13 cellular contexts compared by ENCODE assay signal in the genomic region with DNA sequence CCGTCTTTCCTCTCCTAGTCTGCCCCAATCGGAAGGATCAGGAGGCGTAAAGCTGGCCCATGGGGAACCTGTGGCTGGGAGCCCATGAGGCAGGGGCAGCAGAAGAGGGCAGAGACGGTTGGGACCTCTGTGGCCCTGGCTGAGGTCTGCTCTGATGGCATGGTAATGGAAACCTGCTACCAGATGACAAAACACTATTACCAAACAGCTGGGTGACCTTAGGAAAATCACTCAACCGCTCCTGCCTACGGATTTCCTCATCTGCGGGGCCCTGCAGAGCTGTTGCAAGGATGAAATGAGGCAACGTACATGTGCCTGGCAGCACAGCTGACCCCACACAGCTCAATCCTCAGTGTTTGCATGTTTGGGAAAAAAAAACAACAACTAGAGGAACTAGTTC. TPM values are rescaled to one million over a fixed set of nuclear protein-coding genes. Genes with fewer than 3 reads are reported as not detected.
DNase-seq lines count a peak whose midpoint lies in the region; ATAC-seq lines count a peak whose summit lies in the region.
"Had no signal": no experiment of that assay in that cellular context is flagged by ENCODE, and none has a peak within 500 bp of the region (broad histone marks: within the 10 kb centered on the region; RNA-seq: fewer than 3 reads in every experiment).

No MANE protein-coding gene starts in this region.

- peaks cover 16% of the 10 kb centered on the region for H3K36me3 Mint-ChIP-seq in activated CD8-positive, alpha-beta T cell treated with anti-CD3 and anti-CD28 coated beads, Interleukin-2, amount 10 ng/mL, durations not matched to agents 7 days and 5 days (ENCODE audit: low read depth)
- H3K36me3 Mint-ChIP-seq in stimulated activated naive CD8-positive, alpha-beta T cell treated with anti-CD3 and anti-CD28 coated beads, Interleukin-15, Interleukin-2, amounts not matched to agents 100 ng/mL and 50 ng/mL, for 24 hours (ENCODE audit: low read depth): peaks cover 14% of the 10 kb centered on the region

- CTCF ChIA-PET in activated CD8-positive, alpha-beta T cell treated with anti-CD3 and anti-CD28 coated beads, Interleukin-2, amount 10 ng/mL, durations not matched to agents 7 days and 5 days (lab: Charles Lee): interaction anchor here (0.9 to 10.0 kb wide), 6 partner anchors 9 to 269 kb away, joined by 3 to 210 read pairs (median 4); a partner anchor contains a TSS

- peaks cover 15% of the 10 kb centered on the region for H3K4me1 Mint-ChIP-seq in activated CD8-positive, alpha-beta T cell treated with anti-CD3 and anti-CD28 coated beads, Interleukin-2, amount 10 ng/mL, durations not matched to agents 7 days and 5 days (ENCODE audit: low read depth)
- peaks cover 28% of the 10 kb centered on the region for H3K4me1 Mint-ChIP-seq in stimulated activated naive CD8-positive, alpha-beta T cell treated with anti-CD3 and anti-CD28 coated beads, Interleukin-15, Interleukin-2, amounts not matched to agents 100 ng/mL and 50 ng/mL, for 24 hours (ENCODE audit: low read depth)

- POLR2A ChIA-PET in activated CD8-positive, alpha-beta T cell treated with anti-CD3 and anti-CD28 coated beads, Interleukin-2, amount 10 ng/mL, durations not matched to agents 7 days and 5 days (lab: Charles Lee): interaction anchor here (0.7 kb wide), 1 partner anchor 658 kb away, joined by 3 read pairs; no protein-coding TSS in a partner anchor

- H3K27ac Mint-ChIP-seq in activated CD8-positive, alpha-beta T cell treated with anti-CD3 and anti-CD28 coated beads, Interleukin-2, amount 10 ng/mL, durations not matched to agents 7 days and 5 days: no peak overlapping the region
- H3K27ac Mint-ChIP-seq in stimulated activated naive CD8-positive, alpha-beta T cell treated with anti-CD3 and anti-CD28 coated beads, Interleukin-15, Interleukin-2, amounts not matched to agents 100 ng/mL and 50 ng/mL, for 24 hours: peak overlapping the region; percentile 83
- H3K27ac Mint-ChIP-seq: T-helper 1 cell treated with Interleukin-12 subunit alpha and Interleukin-12 subunit beta and Interleukin-4 antibody, amounts not matched to agents 30 μg/mL and 1 μg/mL, for 36 hours had no signal

- H3K9me3 Mint-ChIP-seq in activated CD8-positive, alpha-beta T cell treated with anti-CD3 and anti-CD28 coated beads, Interleukin-2, amount 10 ng/mL, durations not matched to agents 7 days and 5 days (ENCODE audit: insufficient read depth): no peaks in the 10 kb centered on the region
- H3K9me3 Mint-ChIP-seq in stimulated activated naive CD8-positive, alpha-beta T cell treated with anti-CD3 and anti-CD28 coated beads, Interleukin-15, Interleukin-2, amounts not matched to agents 100 ng/mL and 50 ng/mL, for 24 hours: no peaks in the 10 kb centered on the region
- H3K9me3 Mint-ChIP-seq: naive thymus-derived CD8-positive, alpha-beta T cell; T-helper 1 cell treated with Interleukin-12 subunit alpha and Interleukin-12 subunit beta and Interleukin-4 antibody, amounts not matched to agents 30 μg/mL and 1 μg/mL, for 36 hours had no signal

- no peaks in the 10 kb centered on the region for H3K27me3 Mint-ChIP-seq in activated CD8-positive, alpha-beta T cell treated with anti-CD3 and anti-CD28 coated beads, Interleukin-2, amount 10 ng/mL, durations not matched to agents 7 days and 5 days (ENCODE audit: low read depth)
- H3K27me3 Mint-ChIP-seq in stimulated activated naive CD8-positive, alpha-beta T cell treated with anti-CD3 and anti-CD28 coated beads, Interleukin-15, Interleukin-2, amounts not matched to agents 100 ng/mL and 50 ng/mL, for 24 hours: no peaks in the 10 kb centered on the region
- H3K27me3 Mint-ChIP-seq: naive thymus-derived CD8-positive, alpha-beta T cell had no signal

- DNase-seq in activated CD8-positive, alpha-beta memory T cell treated with anti-CD3 and anti-CD28 coated beads, Interleukin-2, amount 50 U/mL, for 48 hours: peak; percentile 44
- DNase-seq in activated CD8-positive, alpha-beta memory T cell treated with anti-CD3 and anti-CD28 coated beads, Interleukin-2, amount 50 U/mL, for 4 hours: no peak
- DNase-seq in activated CD8-positive, alpha-beta T cell treated with anti-CD3 and anti-CD28 coated beads, Interleukin-2, amount 10 ng/mL, durations not matched to agents 7 days and 5 days: peak; percentile 17
- peak; percentile 83 for DNase-seq in left lobe of liver (ENCODE audit: low spot score)
- DNase-seq in amniotic stem cell (lab: John Stamatoyannopoulos, UW): no peak
- DNase-seq: naive thymus-derived CD8-positive, alpha-beta T cell; NCI-H1092 had no signal

- no peak for ATAC-seq in activated CD8-positive, alpha-beta T cell treated with anti-CD3 and anti-CD28 coated beads, Interleukin-2, amount 10 ng/mL, durations not matched to agents 7 days and 5 days
- ATAC-seq in left lobe of liver (peak; percentile 42), GM19397 (IDR thresholded peaks at IDR 0.05; ENCODE audit: unreplicated experiment) (no peak), HG02798 (IDR thresholded peaks at IDR 0.05; ENCODE audit: poor library complexity, unreplicated experiment) (no peak)
- ATAC-seq: naive thymus-derived CD8-positive, alpha-beta T cell had no signal

- H3K4me3 Mint-ChIP-seq in activated CD8-positive, alpha-beta T cell treated with anti-CD3 and anti-CD28 coated beads, Interleukin-2, amount 10 ng/mL, durations not matched to agents 7 days and 5 days: no peak overlapping the region
- peak overlapping the region; percentile 26 for H3K4me3 Mint-ChIP-seq in stimulated activated naive CD8-positive, alpha-beta T cell treated with anti-CD3 and anti-CD28 coated beads, Interleukin-15, Interleukin-2, amounts not matched to agents 100 ng/mL and 50 ng/mL, for 24 hours
- H3K4me3 Mint-ChIP-seq: T-helper 1 cell treated with Interleukin-12 subunit alpha and Interleukin-12 subunit beta and Interleukin-4 antibody, amounts not matched to agents 30 μg/mL and 1 μg/mL, for 36 hours had no signal

RNA-seq across cellular contexts. Expression of a gene that starts 4.6 kb away (rescaled TPM):
- total RNA-seq in activated CD8-positive, alpha-beta T cell treated with anti-CD3 and anti-CD28 coated beads, Interleukin-2, amount 10 ng/mL, durations not matched to agents 7 days and 5 days: 10 to 100 TPM; 21.9 to 22.5 TPM
- 13.4 TPM for total RNA-seq in left lobe of liver

RNA-seq across cellular contexts. Expression of a gene that starts 10.7 kb away (rescaled TPM):
- total RNA-seq in activated CD8-positive, alpha-beta T cell treated with anti-CD3 and anti-CD28 coated beads, Interleukin-2, amount 10 ng/mL, durations not matched to agents 7 days and 5 days: under 1 TPM in 1 of 2 experiments, not detected in 1; 0.08 TPM
- total RNA-seq in left lobe of liver: 0.23 TPM
- total RNA-seq: A673; Daoy; naive thymus-derived CD8-positive, alpha-beta T cell had no signal

RNA-seq across cellular contexts. Expression of a gene that starts 55.6 kb away (rescaled TPM):
- 10 to 100 TPM; 88.0 to 92.3 TPM for total RNA-seq in activated CD8-positive, alpha-beta T cell treated with anti-CD3 and anti-CD28 coated beads, Interleukin-2, amount 10 ng/mL, durations not matched to agents 7 days and 5 days
- total RNA-seq in left lobe of liver: 24.2 TPM

RNA-seq across cellular contexts. Expression of a gene that starts 57.6 kb away (rescaled TPM):
- total RNA-seq in activated CD8-positive, alpha-beta T cell treated with anti-CD3 and anti-CD28 coated beads, Interleukin-2, amount 10 ng/mL, durations not matched to agents 7 days and 5 days: 1 to 10 TPM in 1 of 2 experiments, under 1 TPM in 1; 0.44 to 1.6 TPM
- total RNA-seq in left lobe of liver: not detected
- total RNA-seq: Daoy had no signal

Comparison
In these comparisons a context has a peak if more than half of its experiments do, and no peak if none do; other contexts are left out.
1. DNase-seq: peak in activated CD8-positive, alpha-beta memory T cell treated with anti-CD3 and anti-CD28 coated beads, Interleukin-2, amount 50 U/mL, for 48 hours (single experiment), activated CD8-positive, alpha-beta T cell treated with anti-CD3 and anti-CD28 coated beads, Interleukin-2, amount 10 ng/mL, durations not matched to agents 7 days and 5 days (single experiment) and left lobe of liver (single experiment); none in activated CD8-positive, alpha-beta memory T cell treated with anti-CD3 and anti-CD28 coated beads, Interleukin-2, amount 50 U/mL, for 4 hours (single experiment) and amniotic stem cell (single experiment).